ENCODE assay signal across 9 cellular contexts in genomic region chr6:11096109-11096508, GRCh38. TPM values are rescaled to one million over a fixed set of nuclear protein-coding genes. Genes with fewer than 3 reads are reported as not detected.
DNase-seq lines count a peak whose midpoint lies in the region; ATAC-seq, FAIRE-seq and TF ChIP-seq lines count a peak whose summit lies in the region.
"Had no signal": no experiment of that assay in that cellular context is flagged by ENCODE, and none has a peak within 500 bp of the region (broad histone marks: within the 10 kb centered on the region; RNA-seq: fewer than 3 reads in every experiment).

No MANE protein-coding gene starts in this region.

- no peak overlapping the region for H3K27ac Mint-ChIP-seq in activated CD4-positive, alpha-beta T cell treated with anti-CD3 and anti-CD28 coated beads, Interleukin-2, amount 10 ng/mL, durations not matched to agents 7 days and 5 days

- intact Hi-C loops in GM12878 (cut with micrococcal nuclease; ENCODE audit: unreplicated experiment) = loop anchor here (10.0 kb wide), 1 partner anchor 561 kb away; no protein-coding TSS in a partner anchor

- H3K9me3 Mint-ChIP-seq in activated CD4-positive, alpha-beta T cell treated with anti-CD3 and anti-CD28 coated beads, Interleukin-2, amount 10 ng/mL, durations not matched to agents 7 days and 5 days = peaks cover 2% of the 10 kb centered on the region

- SMC1A ChIA-PET in GM12878 (lab: Charles Lee; ENCODE audit: uncharacterized antibody, unreplicated experiment) = interaction anchor here (0.7 to 3.7 kb wide), 10 partner anchors 10 to 448 kb away, joined by 3 to 20 read pairs (median 3); no protein-coding TSS in a partner anchor

- no peaks in the 10 kb centered on the region for H3K27me3 ChIP-seq in GM12878 (replicated peaks in 1 of 2; ENCODE audit: control insufficient read depth in 2 of 2, insufficient read depth in 2 of 2, low read length in 1 of 2)

- no peak for TF ChIP-seq CTCF in GM12878 (IDR thresholded peaks at IDR 0.05 in 2 of 3, conservative IDR thresholded peaks at IDR 0.05 in 1 of 3; ENCODE audit: control insufficient read depth in 2 of 3, extremely low read depth in 1 of 3, insufficient read depth in 1 of 3, low read depth in 3 of 3, low read length in 3 of 3)
- no peak for TF ChIP-seq CTCF in omental fat pad (IDR thresholded peaks at IDR 0.05)

- H3K36me3 Mint-ChIP-seq in activated CD4-positive, alpha-beta T cell treated with anti-CD3 and anti-CD28 coated beads, Interleukin-2, amount 10 ng/mL, durations not matched to agents 7 days and 5 days (ENCODE audit: low read depth) = peaks cover 27% of the 10 kb centered on the region

- 74% methylated on average over 4 of the region's 4 CpGs for WGBS in GM12878 (ENCODE audit: insufficient coverage, insufficient replicate concordance, low lambda C conversion rate, missing lambda C conversion rate)

- POLR2A ChIA-PET in activated CD4-positive, alpha-beta T cell treated with anti-CD3 and anti-CD28 coated beads, Interleukin-2, amount 10 ng/mL, durations not matched to agents 7 days and 5 days (lab: Charles Lee) = no interaction called here
- POLR2A ChIA-PET in GM12878 (lab: Charles Lee) = interaction anchor here (0.5 to 2.1 kb wide), 4 partner anchors 11 to 463 kb away, joined by 3 to 11 read pairs (median 4); partner anchors contain the start of gene NEDD9

- peaks cover 57% of the 10 kb centered on the region for H3K79me2 ChIP-seq in GM12878 (ENCODE audit: control insufficient read depth, insufficient read depth, low read length)

- BruUV-seq in GM12878 (replicated peaks; lab: Mats Ljungman, UMichigan) = no TSS peak

- H3K27ac ChIP-seq in GM12878 (ENCODE audit: control insufficient read depth, insufficient read depth) = no peak overlapping the region; the same call in 1 of the 2 replicates

- H3K4me2 ChIP-seq in GM12878 (ENCODE audit: control insufficient read depth, insufficient read depth) = peak overlapping the region; percentile 79

- H3K4me1 Mint-ChIP-seq in activated CD4-positive, alpha-beta T cell treated with anti-CD3 and anti-CD28 coated beads, Interleukin-2, amount 10 ng/mL, durations not matched to agents 7 days and 5 days = peaks cover 41% of the 10 kb centered on the region

- TF ChIP-seq POLR2A in GM12878 (IDR thresholded peaks at IDR 0.05; ENCODE audit: low read depth, low read length) = no peak

- TF ChIP-seq EP300 in GM12878 (IDR thresholded peaks at IDR 0.05; ENCODE audit: borderline replicate concordance in 1 of 2, control insufficient read depth in 1 of 2, low read depth in 2 of 2, low read length in 2 of 2) = no peak

- H3K9ac ChIP-seq in GM12878 (ENCODE audit: control insufficient read depth, insufficient read depth, low read length) = peak overlapping the region; percentile 2; the same call in 1 of the 2 replicates

- no peaks in the 10 kb centered on the region; the same call in none of the 3 replicates for H3K9me3 ChIP-seq in GM12878 (replicated peaks; ENCODE audit: control insufficient read depth, insufficient read depth, low read length)

- RAD21 ChIA-PET in GM12878 (lab: Charles Lee; ENCODE audit: unreplicated experiment) = interaction anchor here (0.9 to 3.7 kb wide), 7 partner anchors 11 to 480 kb away, joined by 3 to 16 read pairs (median 5); no protein-coding TSS in a partner anchor

- TF ChIP-seq RAD21 in GM12878 (IDR thresholded peaks at IDR 0.05; ENCODE audit: insufficient read depth, low read depth, low read length) = no peak

- H3K27me3 Mint-ChIP-seq in activated CD4-positive, alpha-beta T cell treated with anti-CD3 and anti-CD28 coated beads, Interleukin-2, amount 10 ng/mL, durations not matched to agents 7 days and 5 days = no peaks in the 10 kb centered on the region

- ATAC-seq in GM12878 (peak; percentile 23), HG02623 (IDR thresholded peaks at IDR 0.05; ENCODE audit: unreplicated experiment) (no peak), omental fat pad (ENCODE audit: low FRiP score) (no peak), HG03354 (IDR thresholded peaks at IDR 0.05; ENCODE audit: poor library complexity, severe bottlenecking, unreplicated experiment) (no peak)

- CTCF ChIA-PET in activated CD4-positive, alpha-beta T cell treated with anti-CD3 and anti-CD28 coated beads, Interleukin-2, amount 10 ng/mL, durations not matched to agents 7 days and 5 days (lab: Charles Lee) = interaction anchor here (1.2 to 2.4 kb wide), 3 partner anchors 9 to 400 kb away, joined by 5 to 11 read pairs (median 7); no protein-coding TSS in a partner anchor
- CTCF ChIA-PET in GM12878 (lab: Yijun Ruan, JAX) = interaction anchor here (0.6 to 2.0 kb wide), 9 partner anchors 9 to 479 kb away, joined by 3 to 13 read pairs (median 3); no protein-coding TSS in a partner anchor

- H3K4me1 ChIP-seq in GM12878 (ENCODE audit: control insufficient read depth, insufficient read depth, low read length) = no peaks in the 10 kb centered on the region; the same call in 1 of the 2 replicates

- H2AFZ ChIP-seq in GM12878 (ENCODE audit: control insufficient read depth, low read depth, low read length) = no peak overlapping the region

- H3K4me3 Mint-ChIP-seq in activated CD4-positive, alpha-beta T cell treated with anti-CD3 and anti-CD28 coated beads, Interleukin-2, amount 10 ng/mL, durations not matched to agents 7 days and 5 days = peak overlapping the region; percentile 84

- H4K20me1 ChIP-seq in GM12878 (ENCODE audit: control insufficient read depth, insufficient read depth) = no peaks in the 10 kb centered on the region

- no peaks in the 10 kb centered on the region; a peak in 1 of 4 replicates for H3K36me3 ChIP-seq in GM12878 (ENCODE audit: control insufficient read depth in 2 of 2, insufficient read depth in 2 of 2, low read length in 1 of 2)

- in situ Hi-C loops in GM12878 (cut with MboI) = no loop called here

- DNase-seq in activated CD4-positive, alpha-beta T cell treated with anti-CD3 and anti-CD28 coated beads, Interleukin-2, amount 10 ng/mL, durations not matched to agents 7 days and 5 days = peak; percentile 14
- no peak for DNase-seq in activated CD4-positive, alpha-beta T cell treated with anti-CD3 and anti-CD28 coated beads for 4 hours
- DNase-seq in NCI-H2081 treated with DMSO at 0.1 percent for 48 hours (lab: John Stamatoyannopoulos, UW) (peak; percentile 11), GM12878 (ENCODE audit: low read depth, low spot score) (no peak), mucosa of gallbladder (ENCODE audit: low spot score) (peak; percentile 23), omental fat pad (ENCODE audit: low spot score) (no peak)

- peak overlapping the region; percentile 81 for H3K4me3 ChIP-seq in GM12878

- FAIRE-seq in GM12878 (lab: Jason Lieb, UNC) = no peak

RNA-seq across cellular contexts. Expression of gene SMIM13, which starts 2.5 kb away (rescaled TPM):
- 1 to 10 TPM; 7.9 to 9.2 TPM for total RNA-seq in activated CD4-positive, alpha-beta T cell treated with anti-CD3 and anti-CD28 coated beads, Interleukin-2, amount 10 ng/mL, durations not matched to agents 7 days and 5 days
- total RNA-seq in GM12878 (2013; cell fraction: nucleolus; rRNA removed) = 10.3 and 10.8 TPM in 2 replicates
- total RNA-seq in GM12878 (2014; rRNA removed) (5.1 and 7.2 TPM in 2 replicates), GM12878 (2014; rRNA removed; fragmentation: Illumina TruSeq; extraction: Trizol) (4.6 and 5.1 TPM in 2 replicates), GM12878 (2021) (6.6 and 8.5 TPM in 2 replicates), mucosa of gallbladder (9.2 TPM), omental fat pad (1 to 10 TPM; 7.7 to 10.0 (median 8.2) TPM)
- polyA plus RNA-seq in GM12878 (2011; ENCODE audit: low read depth) = 2.1 TPM
- polyA plus RNA-seq in GM12878 (2011; rRNA removed) (4.3 and 5.5 TPM in 2 replicates), GM12878 (2014; fragmentation: Illumina TruSeq; extraction: Trizol) (4.8 and 5.6 TPM in 2 replicates), GM12878 (2014; fragmentation: Nextera tagmentation; extraction: Ambion mirVana) (1 to 10 TPM; 2.0 to 3.2 TPM), GM12878 (2014; rRNA removed) (3.5 and 4.6 TPM in 2 replicates), GM12878 (2016; fragmentation: Nextera tagmentation; extraction: Ambion mirVana) (1 to 10 TPM; 4.4 to 5.1 TPM)
- polyA plus RNA-seq in GM12878 (2011; cell fraction: cytosol; rRNA removed) = 2.0 and 2.1 TPM in 2 replicates
- polyA plus RNA-seq in GM12878 (2011; cell fraction: nucleus; rRNA removed) = 2.9 and 4.2 TPM in 2 replicates
- polyA plus RNA-seq in GM12878 (2012) = 2.8 and 3.6 TPM in 2 replicates
- 2.6 and 3.3 TPM in 2 replicates for polyA minus RNA-seq in GM12878 (2011; rRNA and poly(A)+ RNA removed)
- polyA minus RNA-seq in GM12878 (2011; cell fraction: cytosol; rRNA and poly(A)+ RNA removed) = 1.3 and 2.2 TPM in 2 replicates
- polyA minus RNA-seq in GM12878 (2011; cell fraction: nucleus; rRNA and poly(A)+ RNA removed) = 2.5 and 4.7 TPM in 2 replicates

RNA-seq across cellular contexts. Expression of gene ERVFRD-1, which starts 15.4 kb away (rescaled TPM):
- total RNA-seq in activated CD4-positive, alpha-beta T cell treated with anti-CD3 and anti-CD28 coated beads, Interleukin-2, amount 10 ng/mL, durations not matched to agents 7 days and 5 days = not detected
- not detected in 2 replicates for total RNA-seq in GM12878 (2013; cell fraction: nucleolus; rRNA removed)
- total RNA-seq in GM12878 (2014; rRNA removed) (not detected in 2 replicates), GM12878 (2014; rRNA removed; fragmentation: Illumina TruSeq; extraction: Trizol) (not detected in 2 replicates), GM12878 (2021) (not detected in 2 replicates), mucosa of gallbladder (0.40 TPM), omental fat pad (under 1 TPM in 2 of 4 donors, not detected in 2; 0.24 to 0.32 TPM)
- polyA plus RNA-seq in GM12878 (2011; ENCODE audit: low read depth) = not detected
- polyA plus RNA-seq in GM12878 (2011; rRNA removed) (not detected in 2 replicates), GM12878 (2014; fragmentation: Illumina TruSeq; extraction: Trizol) (0.03 and 0.06 TPM in 2 replicates), GM12878 (2014; fragmentation: Nextera tagmentation; extraction: Ambion mirVana) (not detected), GM12878 (2014; rRNA removed) (not detected in 2 replicates), GM12878 (2016; fragmentation: Nextera tagmentation; extraction: Ambion mirVana) (under 1 TPM; 0.07 to 0.11 TPM)
- polyA plus RNA-seq in GM12878 (2011; cell fraction: cytosol; rRNA removed) = not detected in 2 replicates
- not detected in 2 replicates for polyA plus RNA-seq in GM12878 (2011; cell fraction: nucleus; rRNA removed)
- polyA plus RNA-seq in GM12878 (2012) = 0.11 and 0.12 TPM in 2 replicates
- polyA minus RNA-seq in GM12878 (2011; rRNA and poly(A)+ RNA removed) = not detected in 2 replicates
- polyA minus RNA-seq in GM12878 (2011; cell fraction: cytosol; rRNA and poly(A)+ RNA removed) = not detected in 2 replicates
- polyA minus RNA-seq in GM12878 (2011; cell fraction: nucleus; rRNA and poly(A)+ RNA removed) = not detected in 2 replicates
- total RNA-seq: pulmonary artery endothelial cell had no signal

RNA-seq across cellular contexts. Expression of gene ELOVL2, which starts 52.0 kb away (rescaled TPM):
- total RNA-seq in activated CD4-positive, alpha-beta T cell treated with anti-CD3 and anti-CD28 coated beads, Interleukin-2, amount 10 ng/mL, durations not matched to agents 7 days and 5 days = not detected
- not detected in 2 replicates for total RNA-seq in GM12878 (2013; cell fraction: nucleolus; rRNA removed)
- total RNA-seq in GM12878 (2014; rRNA removed) (not detected in 2 replicates), GM12878 (2014; rRNA removed; fragmentation: Illumina TruSeq; extraction: Trizol) (not detected in 2 replicates), GM12878 (2021) (not detected in 2 replicates), mucosa of gallbladder (0.81 TPM), omental fat pad (1 to 10 TPM in 1 of 4 donors, under 1 TPM in 3; 0.13 to 1.3 (median 0.63) TPM)
- not detected for polyA plus RNA-seq in GM12878 (2011; ENCODE audit: low read depth)
- polyA plus RNA-seq in GM12878 (2011; rRNA removed) (0.03 TPM in 1 of 2 replicates, not detected in the other), GM12878 (2014; fragmentation: Illumina TruSeq; extraction: Trizol) (0.01 TPM in 1 of 2 replicates, not detected in the other), GM12878 (2014; fragmentation: Nextera tagmentation; extraction: Ambion mirVana) (not detected), GM12878 (2014; rRNA removed) (not detected in 2 replicates), GM12878 (2016; fragmentation: Nextera tagmentation; extraction: Ambion mirVana) (not detected)
- not detected in 2 replicates for polyA plus RNA-seq in GM12878 (2011; cell fraction: cytosol; rRNA removed)
- polyA plus RNA-seq in GM12878 (2011; cell fraction: nucleus; rRNA removed) = not detected in 2 replicates
- polyA plus RNA-seq in GM12878 (2012) = 0.03 TPM in 1 of 2 replicates, not detected in the other
- polyA minus RNA-seq in GM12878 (2011; rRNA and poly(A)+ RNA removed) = not detected in 2 replicates
- polyA minus RNA-seq in GM12878 (2011; cell fraction: cytosol; rRNA and poly(A)+ RNA removed) = not detected in 2 replicates
- not detected in 2 replicates for polyA minus RNA-seq in GM12878 (2011; cell fraction: nucleus; rRNA and poly(A)+ RNA removed)
- total RNA-seq: pulmonary artery endothelial cell had no signal

Comparison
In these comparisons a context has a peak if more than half of its experiments do, and no peak if none do; other contexts are left out.
1. DNase-seq: peak in activated CD4-positive, alpha-beta T cell treated with anti-CD3 and anti-CD28 coated beads, Interleukin-2, amount 10 ng/mL, durations not matched to agents 7 days and 5 days (single experiment), NCI-H2081 treated with DMSO at 0.1 percent for 48 hours (single experiment) and mucosa of gallbladder (single experiment); none in activated CD4-positive, alpha-beta T cell treated with anti-CD3 and anti-CD28 coated beads for 4 hours (0 of 2), GM12878 (single experiment) and omental fat pad (single experiment).